21 cellular contexts compared by ENCODE assay signal in genomic region chr10:44259090-44259874, GRCh38.
A peak's percentile ranks its signal among the peaks of the same experiment; 100 is the strongest.
DNase-seq lines count a peak whose midpoint lies in the region; ATAC-seq, FAIRE-seq and TF ChIP-seq lines count a peak whose summit lies in the region.
"Had no signal": no experiment of that assay in that cellular context is flagged by ENCODE, and none has a peak within 500 bp of the region (broad histone marks: within the 10 kb centered on the region; RNA-seq: fewer than 3 reads in every experiment).

No MANE protein-coding gene starts in this region.

- no TSS peak for BruUV-seq in HepG2 (replicated peaks; lab: Mats Ljungman, UMichigan)

- 85% methylated on average over 7 of the region's 7 CpGs; no CpG with 5 or more reads in 1 of the 2 experiments for WGBS in H1 (ENCODE audit: extremely low coverage in 1 of 2, insufficient coverage in 1 of 2, insufficient read length in 1 of 2, insufficient replicate concordance in 2 of 2, low coverage in 1 of 2, low lambda C conversion rate in 2 of 2, missing lambda C conversion rate in 1 of 2), 2 experiments
- 0% methylated on average over 2 of the region's 7 CpGs for WGBS in HepG2 (ENCODE audit: low lambda C conversion rate)
- WGBS in trophoblast cell (ENCODE audit: extremely low coverage, insufficient coverage, insufficient read length), result no CpG with 5 or more reads among the region's 7 CpGs

- H3K4me2 ChIP-seq in H1 (ENCODE audit: insufficient read depth in 1 of 2, low read depth in 2 of 2, low read length in 2 of 2) (no peak overlapping the region), HepG2 (ENCODE audit: low read depth, low read length) (peak overlapping the region; percentile 45), trophoblast cell (ENCODE audit: low read length) (no peak overlapping the region)
- H3K4me2 ChIP-seq: BLaER1, PC-9 had no signal

- ATAC-seq in HepG2 (peak; percentile 96), HG03159 (IDR thresholded peaks at IDR 0.05; ENCODE audit: unreplicated experiment) (no peak)
- ATAC-seq: SK-N-SH treated with all-trans-retinoic acid at 6 μM for 48 hours had no signal

- TF ChIP-seq CTCF in GM12865 (IDR thresholded peaks at IDR 0.05; ENCODE audit: insufficient read depth, low read depth, low read length, missing control alignments) (no peak), H1 (IDR thresholded peaks at IDR 0.05; ENCODE audit: control extremely low read depth in 1 of 3, insufficient read depth in 1 of 3, low read depth in 1 of 3, low read length in 3 of 3) (no peak), HepG2 (CRISPR knock-in tag; IDR thresholded peaks at IDR 0.05) (peak; percentile 3; the same call in 1 of the 2 replicates)

- no peaks in the 10 kb centered on the region for H3K27me3 ChIP-seq in H1 (replicated peaks in 1 of 4; ENCODE audit: control insufficient read depth in 3 of 4, extremely low read depth in 1 of 4, insufficient read depth in 3 of 4, low read length in 3 of 4)
- H3K27me3 ChIP-seq in HepG2 (ENCODE audit: control insufficient read depth in 1 of 2, insufficient read depth in 2 of 2, low read length in 2 of 2), result no peaks in the 10 kb centered on the region
- H3K27me3 ChIP-seq in trophoblast cell (ENCODE audit: insufficient read depth, low read length), result no peaks in the 10 kb centered on the region
- H3K27me3 ChIP-seq: BLaER1 had no signal

- CTCF ChIA-PET in H1 (lab: Charles Lee; ENCODE audit: partially characterized antibody), result interaction anchor here (0.9 to 1.2 kb wide), 2 partner anchors 42 to 138 kb away, joined by 3 read pairs; no protein-coding TSS in a partner anchor
- CTCF ChIA-PET in HepG2 (lab: Yijun Ruan, JAX; ENCODE audit: low intra/inter-chr PET ratio, low total read pairs), result no interaction called here

- no peak for TF ChIP-seq RAD21 in H1 (IDR thresholded peaks at IDR 0.05 in 1 of 2, conservative IDR thresholded peaks at IDR 0.05 in 1 of 2; ENCODE audit: low read depth in 2 of 2, low read length in 2 of 2)
- TF ChIP-seq RAD21 in HepG2 (CRISPR knock-in tag; IDR thresholded peaks at IDR 0.05), result peak; percentile 62

- H2BK15ac ChIP-seq in H1 (ENCODE audit: low read length), result peak overlapping the region; percentile 49; the same call in 1 of the 2 replicates

- H3K14ac ChIP-seq in H1 (ENCODE audit: insufficient read length) (no peak overlapping the region), trophoblast cell (ENCODE audit: low read length) (peak overlapping the region; percentile 40)

- H2BK5ac ChIP-seq in H1 (ENCODE audit: low read depth, low read length), result peak overlapping the region; percentile 38; the same call in 1 of the 2 replicates
- peak overlapping the region; percentile 5 for H2BK5ac ChIP-seq in trophoblast cell (ENCODE audit: low read depth, low read length, poor library complexity)

- POLR2A ChIA-PET in H1 (lab: Charles Lee; ENCODE audit: partially characterized antibody), result no interaction called here
- POLR2A ChIA-PET in HepG2 (lab: Yijun Ruan, JAX), result interaction anchor here (0.6 to 1.7 kb wide), 6 partner anchors 10 to 708 kb away, joined by 3 to 14 read pairs (median 4); no protein-coding TSS in a partner anchor

- H4K20me1 ChIP-seq in H1 (replicated peaks in 1 of 2; ENCODE audit: control insufficient read depth in 1 of 2, insufficient read depth in 2 of 2, low read length in 2 of 2), result no peaks in the 10 kb centered on the region
- no peaks in the 10 kb centered on the region for H4K20me1 ChIP-seq in HepG2 (ENCODE audit: insufficient read depth, low read length)
- H4K20me1 ChIP-seq: BLaER1 had no signal

- H3K36me3 ChIP-seq in H1 (ENCODE audit: control insufficient read depth in 2 of 4, insufficient read depth in 4 of 4, low read length in 3 of 4), result no peaks in the 10 kb centered on the region
- no peaks in the 10 kb centered on the region for H3K36me3 ChIP-seq in HepG2 (replicated peaks in 1 of 2; ENCODE audit: control insufficient read depth in 1 of 2, insufficient read depth in 2 of 2, low read length in 2 of 2)
- no peaks in the 10 kb centered on the region for H3K36me3 ChIP-seq in trophoblast cell (ENCODE audit: control insufficient read depth in 1 of 2, insufficient read depth in 2 of 2, low read length in 2 of 2)
- H3K36me3 ChIP-seq: BLaER1 had no signal

- H4K8ac ChIP-seq in H1 (ENCODE audit: extremely low read depth, insufficient read depth, low read length), result peak overlapping the region; percentile 65
- peak overlapping the region; percentile 13 for H4K8ac ChIP-seq in trophoblast cell (ENCODE audit: low read depth, low read length)

- FAIRE-seq in H1 (lab: Jason Lieb, UNC) (peak; percentile 7), HepG2 (lab: Jason Lieb, UNC) (peak; percentile 100), H54 (lab: Jason Lieb, UNC) (no peak)
- FAIRE-seq: A204.1 had no signal

- H3K9me3 ChIP-seq in H1 (ENCODE audit: insufficient read depth in 2 of 2, low read depth in 1 of 2, low read length in 1 of 2), result no peaks in the 10 kb centered on the region
- H3K9me3 ChIP-seq in HepG2 (ENCODE audit: low read length), result no peaks in the 10 kb centered on the region
- no peaks in the 10 kb centered on the region for H3K9me3 ChIP-seq in trophoblast cell (ENCODE audit: insufficient read depth, low read depth, low read length)
- H3K9me3 ChIP-seq: BLaER1 had no signal

- no peak overlapping the region; a peak in 1 of 7 replicates for H3K9ac ChIP-seq in H1 (replicated peaks in 1 of 4; ENCODE audit: extremely low read depth in 1 of 4, low read depth in 3 of 4, low read length in 3 of 4)
- H3K9ac ChIP-seq in HepG2 (ENCODE audit: insufficient read depth, low read depth, low read length), result peak overlapping the region; percentile 67
- H3K9ac ChIP-seq in trophoblast cell (ENCODE audit: low read length), result no peak overlapping the region
- H3K9ac ChIP-seq: BLaER1 had no signal

- H4K91ac ChIP-seq in H1 (replicated peaks; ENCODE audit: insufficient read length, low read length) (peak overlapping the region; percentile 70), trophoblast cell (ENCODE audit: low read depth, low read length) (peak overlapping the region; percentile 22)

- peak overlapping the region; percentile 60; the same call in 1 of the 2 replicates for H2AK5ac ChIP-seq in H1 (ENCODE audit: low read depth, low read length)
- peak overlapping the region; percentile 18 for H2AK5ac ChIP-seq in trophoblast cell (ENCODE audit: low read length)

- no peaks in the 10 kb centered on the region for H3K79me2 ChIP-seq in H1 (ENCODE audit: control insufficient read depth in 1 of 2, insufficient read depth in 2 of 2, low read length in 2 of 2)
- H3K79me2 ChIP-seq in HepG2 (ENCODE audit: insufficient read depth, low read length), result no peaks in the 10 kb centered on the region
- peaks cover 3% of the 10 kb centered on the region for H3K79me2 ChIP-seq in trophoblast cell (ENCODE audit: control insufficient read depth, insufficient read depth, low read length, poor library complexity)

- no peak overlapping the region for H4K12ac ChIP-seq in trophoblast cell (ENCODE audit: low read depth, low read length)

- no peak for TF ChIP-seq EP300 in H1 (IDR thresholded peaks at IDR 0.05; ENCODE audit: borderline replicate concordance in 1 of 2, low read depth in 2 of 2, low read length in 2 of 2)
- TF ChIP-seq EP300 in HepG2 (IDR thresholded peaks at IDR 0.05; ENCODE audit: low read depth in 2 of 2, low read length in 2 of 2), result peak in 1 of 2 experiments; percentile 97; a peak in 2 of 4 replicates
- peak; percentile 94 for TF ChIP-seq EP300 in HepG2 (CRISPR knock-in tag; IDR thresholded peaks at IDR 0.05; ENCODE audit: borderline replicate concordance)

- peak overlapping the region; percentile 28; the same call in 1 of the 2 replicates for H2BK12ac ChIP-seq in H1 (ENCODE audit: low read depth, low read length)
- peak overlapping the region; percentile 38 for H2BK12ac ChIP-seq in trophoblast cell (ENCODE audit: low read length)

- H3K27ac ChIP-seq in H1 (ENCODE audit: low read depth, low read length) (no peak overlapping the region), HepG2 (ENCODE audit: extremely low read length, insufficient read depth, low read length) (peak overlapping the region; percentile 98), trophoblast cell (ENCODE audit: low read depth, low read length) (peak overlapping the region; percentile 56)
- H3K27ac ChIP-seq: BLaER1, PC-9, RWPE1 had no signal

- no peak overlapping the region for H3K23ac ChIP-seq in H1 (ENCODE audit: insufficient read length)
- H3K23ac ChIP-seq in trophoblast cell (ENCODE audit: low read length), result no peak overlapping the region

- H2BK20ac ChIP-seq in H1 (ENCODE audit: low read length), result peak overlapping the region; percentile 29; the same call in 1 of the 2 replicates

- H2AFZ ChIP-seq in H1 (ENCODE audit: low read length) (no peak overlapping the region), HepG2 (ENCODE audit: low read length) (no peak overlapping the region), trophoblast cell (ENCODE audit: insufficient read depth, low read length, poor library complexity) (no peak overlapping the region)
- H2AFZ ChIP-seq: PC-9 had no signal

- intact Hi-C loops in HepG2 (cut with micrococcal nuclease; ENCODE audit: unreplicated experiment), result loop anchor here (1.0 to 10.0 kb wide), 4 partner anchors 14 to 693 kb away; no protein-coding TSS in a partner anchor

- TF ChIP-seq POLR2A in H1 (IDR thresholded peaks at IDR 0.05; ENCODE audit: control extremely low read depth in 1 of 2, low read depth in 2 of 2, low read length in 2 of 2) (no peak), HepG2 (IDR thresholded peaks at IDR 0.05; ENCODE audit: insufficient read depth in 1 of 2, low read depth in 2 of 2, low read length in 2 of 2) (peak; percentile 25 to 63; a peak in 3 of 4 replicates), H54 (IDR thresholded peaks at IDR 0.05; ENCODE audit: low read depth, low read length) (no peak)

- no peak overlapping the region for H4K5ac ChIP-seq in H1 (ENCODE audit: insufficient read length, low read depth, low read length)

- H3K4me1 ChIP-seq in H1 (replicated peaks in 1 of 4; ENCODE audit: control insufficient read depth in 3 of 4, insufficient read depth in 4 of 4, low read length in 3 of 4) (peaks cover 3 to 10% (median 8%) of the 10 kb centered on the region in 4 experiments), HepG2 (ENCODE audit: insufficient read depth, low read length) (peaks cover 74% of the 10 kb centered on the region), trophoblast cell (ENCODE audit: control insufficient read depth in 1 of 2, insufficient read depth in 2 of 2, low read length in 2 of 2) (peaks cover 23 to 37% of the 10 kb centered on the region in 2 experiments)
- H3K4me1 ChIP-seq: BLaER1 had no signal

- no peaks in the 10 kb centered on the region for H3K79me1 ChIP-seq in H1 (ENCODE audit: low read depth, low read length)
- H3K79me1 ChIP-seq in trophoblast cell (ENCODE audit: low read length), result peaks cover 28% of the 10 kb centered on the region

- H3K56ac ChIP-seq in H1 (replicated peaks; ENCODE audit: insufficient read length, low read depth, low read length), result no peak overlapping the region

- H3K4me3 ChIP-seq in GM12865 (ENCODE audit: low read depth, low read length) (no peak overlapping the region), H1 (ENCODE audit: extremely low read depth in 1 of 4, insufficient read depth in 2 of 4, low read depth in 3 of 4, low read length in 4 of 4) (no peak overlapping the region), HepG2 (replicated peaks in 1 of 3; ENCODE audit: insufficient read depth in 1 of 3, low read depth in 2 of 3, low read length in 3 of 3) (peak overlapping the region in 1 of 3 experiments; percentile 24; a peak in 1 of 6 replicates), trophoblast cell (ENCODE audit: low read depth, low read length) (no peak overlapping the region)
- H3K4me3 ChIP-seq: BLaER1, PC-9 had no signal

- no peaks in the 10 kb centered on the region for H3K23me2 ChIP-seq in H1 (ENCODE audit: low read depth, low read length)

- no peak overlapping the region for H2BK120ac ChIP-seq in H1 (replicated peaks; ENCODE audit: low read depth, low read length)
- H2BK120ac ChIP-seq in trophoblast cell (ENCODE audit: insufficient read depth, low read length, poor library complexity), result peak overlapping the region; percentile 47

- H3K4ac ChIP-seq in H1 (replicated peaks; ENCODE audit: insufficient read length, low read depth, low read length) (no peak overlapping the region), trophoblast cell (ENCODE audit: low read depth, low read length) (no peak overlapping the region)

- in situ Hi-C loops in HepG2 (cut with HindIII; ENCODE audit: extremely low pct_ligation_motif_present, low pct_unique_long_range_greater_than_20kb), result no loop called here

- peak; percentile 22 for DNase-seq in GM12865 (ENCODE audit: low read depth)
- DNase-seq in H1 (ENCODE audit: low read depth in 1 of 2, low spot score in 2 of 2), result no peak
- peak; percentile 99 for DNase-seq in HepG2 (ENCODE audit: low spot score)
- DNase-seq in trophoblast cell, result no peak
- DNase-seq in H54 (ENCODE audit: insufficient read length, low spot score), result no peak
- DNase-seq in activated naive CD4-positive, alpha-beta T cell (lab: John Stamatoyannopoulos, UW), result no peak
- no peak for DNase-seq in kidney glomerular epithelial cell (lab: John Stamatoyannopoulos, UW)
- DNase-seq: Calu3; CD4-positive, alpha-beta memory T cell; KG1; NCI-H1417; NCI-H187 treated with DMSO at 0.1 percent for 48 hours; NCI-H226; NCI-H524 treated with DMSO at 0.1 percent for 48 hours; SIG-M5 had no signal

- 0 out of 2 replicates have a peak overlapping the region, but pooled peaks have one; percentile 17 for H3K18ac ChIP-seq in H1 (ENCODE audit: extremely low read depth, low read length)
- H3K18ac ChIP-seq in trophoblast cell (ENCODE audit: low read length), result peak overlapping the region; percentile 26

Comparison
In these comparisons a context has a peak if more than half of its experiments do, and no peak if none do; other contexts are left out.
1. DNase-seq: peak in GM12865 (single experiment) and HepG2 (single experiment); none in H1 (0 of 2), trophoblast cell (0 of 2), H54 (single experiment), activated naive CD4-positive, alpha-beta T cell (0 of 4) and kidney glomerular epithelial cell (single experiment).
2. POLR2A ChIP-seq: peak in HepG2 (2 of 2); none in H1 (0 of 2) and H54 (single experiment).